Comparison of ENCODE assay signal across 1 cellular context in genomic region chr14:72124171-72124570, GRCh38.
TF ChIP-seq lines count a peak whose summit lies in the region.

No MANE protein-coding gene starts in this region.

TF ChIP-seq in SK-N-SH treated with all-trans-retinoic acid at 6 μM for 48 hours, 23 proteins besides CTCF, POLR2A, EP300 and RAD21 (continued from another document):
- TF ChIP-seq, protein P1, sequence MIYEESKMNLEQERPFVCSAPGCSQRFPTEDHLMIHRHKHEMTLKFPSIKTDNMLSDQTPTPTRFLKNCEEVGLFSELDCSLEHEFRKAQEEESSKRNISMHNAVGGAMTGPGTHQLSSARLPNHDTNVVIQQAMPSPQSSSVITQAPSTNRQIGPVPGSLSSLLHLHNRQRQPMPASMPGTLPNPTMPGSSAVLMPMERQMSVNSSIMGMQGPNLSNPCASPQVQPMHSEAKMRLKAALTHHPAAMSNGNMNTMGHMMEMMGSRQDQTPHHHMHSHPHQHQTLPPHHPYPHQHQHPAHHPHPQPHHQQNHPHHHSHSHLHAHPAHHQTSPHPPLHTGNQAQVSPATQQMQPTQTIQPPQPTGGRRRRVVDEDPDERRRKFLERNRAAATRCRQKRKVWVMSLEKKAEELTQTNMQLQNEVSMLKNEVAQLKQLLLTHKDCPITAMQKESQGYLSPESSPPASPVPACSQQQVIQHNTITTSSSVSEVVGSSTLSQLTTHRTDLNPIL (CRISPR knock-in tag; IDR thresholded peaks at IDR 0.05; ENCODE audit: low read depth): no peak
- TF ChIP-seq, protein P2, sequence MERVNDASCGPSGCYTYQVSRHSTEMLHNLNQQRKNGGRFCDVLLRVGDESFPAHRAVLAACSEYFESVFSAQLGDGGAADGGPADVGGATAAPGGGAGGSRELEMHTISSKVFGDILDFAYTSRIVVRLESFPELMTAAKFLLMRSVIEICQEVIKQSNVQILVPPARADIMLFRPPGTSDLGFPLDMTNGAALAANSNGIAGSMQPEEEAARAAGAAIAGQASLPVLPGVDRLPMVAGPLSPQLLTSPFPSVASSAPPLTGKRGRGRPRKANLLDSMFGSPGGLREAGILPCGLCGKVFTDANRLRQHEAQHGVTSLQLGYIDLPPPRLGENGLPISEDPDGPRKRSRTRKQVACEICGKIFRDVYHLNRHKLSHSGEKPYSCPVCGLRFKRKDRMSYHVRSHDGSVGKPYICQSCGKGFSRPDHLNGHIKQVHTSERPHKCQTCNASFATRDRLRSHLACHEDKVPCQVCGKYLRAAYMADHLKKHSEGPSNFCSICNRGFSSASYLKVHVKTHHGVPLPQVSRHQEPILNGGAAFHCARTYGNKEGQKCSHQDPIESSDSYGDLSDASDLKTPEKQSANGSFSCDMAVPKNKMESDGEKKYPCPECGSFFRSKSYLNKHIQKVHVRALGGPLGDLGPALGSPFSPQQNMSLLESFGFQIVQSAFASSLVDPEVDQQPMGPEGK (CRISPR knock-in tag; IDR thresholded peaks at IDR 0.05; ENCODE audit: borderline replicate concordance): no peak
- no peak for TF ChIP-seq ZNF8 (CRISPR knock-in tag; IDR thresholded peaks at IDR 0.05)
- no peak for TF ChIP-seq ARNTL (CRISPR knock-in tag; IDR thresholded peaks at IDR 0.05; ENCODE audit: borderline replicate concordance, low read depth)
- no peak for TF ChIP-seq ESRRG (CRISPR knock-in tag; IDR thresholded peaks at IDR 0.05)
- TF ChIP-seq CSDC2 (CRISPR knock-in tag; IDR thresholded peaks at IDR 0.05): no peak
- no peak for TF ChIP-seq ZFP30 (CRISPR knock-in tag; IDR thresholded peaks at IDR 0.05)
- TF ChIP-seq ZFP3 (CRISPR knock-in tag; IDR thresholded peaks at IDR 0.05): no peak
- TF ChIP-seq ZC3H10 (CRISPR knock-in tag; IDR thresholded peaks at IDR 0.05): no peak
